1 cellular context compared by ENCODE assay signal in the genomic region with DNA sequence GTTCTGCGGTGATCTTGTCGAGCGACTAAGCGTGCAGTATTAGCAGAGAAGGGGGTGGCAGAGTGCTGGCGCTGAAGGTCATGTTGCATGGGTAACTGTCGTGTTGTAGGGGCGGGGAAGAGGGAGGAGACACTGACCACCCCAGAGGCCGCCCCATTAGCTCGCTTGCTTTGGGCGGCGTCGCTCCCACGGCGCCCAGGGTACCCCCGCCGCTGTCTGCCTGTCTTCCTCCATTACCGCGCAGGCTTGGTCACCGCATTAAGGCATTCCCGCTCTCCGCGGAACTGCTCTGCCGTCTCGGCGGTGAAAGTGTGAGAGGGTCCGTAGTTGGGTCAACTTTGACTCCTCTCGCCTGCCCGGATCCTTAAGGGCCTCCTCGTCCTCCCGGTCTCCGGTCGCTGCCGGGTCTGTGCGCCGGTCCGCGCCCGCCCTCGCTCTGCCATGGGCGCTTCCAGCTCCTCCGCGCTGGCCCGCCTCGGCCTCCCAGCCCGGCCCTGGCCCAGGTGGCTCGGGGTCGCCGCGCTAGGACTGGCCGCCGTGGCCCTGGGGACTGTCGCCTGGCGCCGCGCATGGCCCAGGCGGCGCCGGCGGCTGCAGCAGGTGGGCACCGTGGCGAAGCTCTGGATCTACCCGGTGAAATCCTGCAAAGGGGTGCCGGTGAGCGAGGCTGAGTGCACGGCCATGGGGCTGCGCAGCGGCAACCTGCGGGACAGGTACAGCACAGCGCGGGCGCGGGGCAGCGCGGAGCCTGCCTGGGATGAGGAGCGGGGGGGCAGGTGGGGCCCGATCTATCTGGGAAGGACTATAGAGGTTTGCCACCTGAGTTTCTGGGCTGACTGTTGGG.
A peak's percentile ranks its signal among the peaks of the same experiment; 100 is the strongest.
TF ChIP-seq lines count a peak whose summit lies in the region.

MTARC2 (plus strand) TSS at position 232 of the 844 bp plus-strand sequence; CDS start at position 442, 210 bp downstream.

TF ChIP-seq in HepG2, 621 proteins besides CTCF, POLR2A, EP300 and RAD21 (continued from another document and continues in another):
- TF ChIP-seq, protein P1, sequence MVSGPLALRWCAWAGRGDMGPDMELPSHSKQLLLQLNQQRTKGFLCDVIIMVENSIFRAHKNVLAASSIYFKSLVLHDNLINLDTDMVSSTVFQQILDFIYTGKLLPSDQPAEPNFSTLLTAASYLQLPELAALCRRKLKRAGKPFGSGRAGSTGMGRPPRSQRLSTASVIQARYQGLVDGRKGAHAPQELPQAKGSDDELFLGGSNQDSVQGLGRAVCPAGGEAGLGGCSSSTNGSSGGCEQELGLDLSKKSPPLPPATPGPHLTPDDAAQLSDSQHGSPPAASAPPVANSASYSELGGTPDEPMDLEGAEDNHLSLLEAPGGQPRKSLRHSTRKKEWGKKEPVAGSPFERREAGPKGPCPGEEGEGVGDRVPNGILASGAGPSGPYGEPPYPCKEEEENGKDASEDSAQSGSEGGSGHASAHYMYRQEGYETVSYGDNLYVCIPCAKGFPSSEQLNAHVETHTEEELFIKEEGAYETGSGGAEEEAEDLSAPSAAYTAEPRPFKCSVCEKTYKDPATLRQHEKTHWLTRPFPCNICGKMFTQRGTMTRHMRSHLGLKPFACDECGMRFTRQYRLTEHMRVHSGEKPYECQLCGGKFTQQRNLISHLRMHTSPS (CRISPR knock-in tag; IDR thresholded peaks at IDR 0.05; ENCODE audit: low read depth) = peak; percentile 33; the same call in 1 of the 2 replicates
- TF ChIP-seq, protein P2, sequence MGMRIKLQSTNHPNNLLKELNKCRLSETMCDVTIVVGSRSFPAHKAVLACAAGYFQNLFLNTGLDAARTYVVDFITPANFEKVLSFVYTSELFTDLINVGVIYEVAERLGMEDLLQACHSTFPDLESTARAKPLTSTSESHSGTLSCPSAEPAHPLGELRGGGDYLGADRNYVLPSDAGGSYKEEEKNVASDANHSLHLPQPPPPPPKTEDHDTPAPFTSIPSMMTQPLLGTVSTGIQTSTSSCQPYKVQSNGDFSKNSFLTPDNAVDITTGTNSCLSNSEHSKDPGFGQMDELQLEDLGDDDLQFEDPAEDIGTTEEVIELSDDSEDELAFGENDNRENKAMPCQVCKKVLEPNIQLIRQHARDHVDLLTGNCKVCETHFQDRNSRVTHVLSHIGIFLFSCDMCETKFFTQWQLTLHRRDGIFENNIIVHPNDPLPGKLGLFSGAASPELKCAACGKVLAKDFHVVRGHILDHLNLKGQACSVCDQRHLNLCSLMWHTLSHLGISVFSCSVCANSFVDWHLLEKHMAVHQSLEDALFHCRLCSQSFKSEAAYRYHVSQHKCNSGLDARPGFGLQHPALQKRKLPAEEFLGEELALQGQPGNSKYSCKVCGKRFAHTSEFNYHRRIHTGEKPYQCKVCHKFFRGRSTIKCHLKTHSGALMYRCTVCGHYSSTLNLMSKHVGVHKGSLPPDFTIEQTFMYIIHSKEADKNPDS (CRISPR knock-in tag; IDR thresholded peaks at IDR 0.05) = peak; percentile 31; the same call in 1 of the 2 replicates
- TF ChIP-seq GABPB1 (CRISPR knock-in tag; IDR thresholded peaks at IDR 0.05) = peak; percentile 63; the same call in 1 of the 2 replicates
- no peak for TF ChIP-seq HNF1A (IDR thresholded peaks at IDR 0.05; ENCODE audit: low read depth)
- TF ChIP-seq HNF1A (CRISPR knock-in tag; IDR thresholded peaks at IDR 0.05; ENCODE audit: borderline replicate concordance) = 0 out of 2 replicates have a peak, but pooled peaks have one; percentile 21
- TF ChIP-seq HNF4G (IDR thresholded peaks at IDR 0.05; ENCODE audit: borderline replicate concordance, low read depth, low read length) = peak; percentile 41; the same call in 1 of the 2 replicates
- TF ChIP-seq HNF4G (CRISPR knock-in tag; IDR thresholded peaks at IDR 0.05; ENCODE audit: borderline replicate concordance, low read depth) = no peak; the same call in 1 of the 2 replicates
- TF ChIP-seq, protein P3, sequence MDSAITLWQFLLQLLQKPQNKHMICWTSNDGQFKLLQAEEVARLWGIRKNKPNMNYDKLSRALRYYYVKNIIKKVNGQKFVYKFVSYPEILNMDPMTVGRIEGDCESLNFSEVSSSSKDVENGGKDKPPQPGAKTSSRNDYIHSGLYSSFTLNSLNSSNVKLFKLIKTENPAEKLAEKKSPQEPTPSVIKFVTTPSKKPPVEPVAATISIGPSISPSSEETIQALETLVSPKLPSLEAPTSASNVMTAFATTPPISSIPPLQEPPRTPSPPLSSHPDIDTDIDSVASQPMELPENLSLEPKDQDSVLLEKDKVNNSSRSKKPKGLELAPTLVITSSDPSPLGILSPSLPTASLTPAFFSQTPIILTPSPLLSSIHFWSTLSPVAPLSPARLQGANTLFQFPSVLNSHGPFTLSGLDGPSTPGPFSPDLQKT (CRISPR knock-in tag; IDR thresholded peaks at IDR 0.05; ENCODE audit: borderline replicate concordance) = no peak
- TF ChIP-seq ZBTB38 (CRISPR knock-in tag; IDR thresholded peaks at IDR 0.05) = peak; percentile 50; the same call in 1 of the 2 replicates
- peak; percentile 90 for TF ChIP-seq ZNF747 (CRISPR knock-in tag; IDR thresholded peaks at IDR 0.05; ENCODE audit: borderline replicate concordance)
- peak; percentile 89 for TF ChIP-seq ZNF292 (CRISPR knock-in tag; IDR thresholded peaks at IDR 0.05; ENCODE audit: borderline replicate concordance, low read depth)
- TF ChIP-seq ZNF205 (CRISPR knock-in tag; IDR thresholded peaks at IDR 0.05) = peak; percentile 50; the same call in 1 of the 2 replicates
- TF ChIP-seq ZNF281 (CRISPR knock-in tag; IDR thresholded peaks at IDR 0.05; ENCODE audit: borderline replicate concordance) = peak; percentile 55; the same call in 1 of the 2 replicates
- TF ChIP-seq ZNF501 (CRISPR knock-in tag; IDR thresholded peaks at IDR 0.05) = peak; percentile 59; the same call in 1 of the 2 replicates
- peak; percentile 54; the same call in 1 of the 2 replicates for TF ChIP-seq ZNF260 (CRISPR knock-in tag; IDR thresholded peaks at IDR 0.05; ENCODE audit: borderline replicate concordance, low read depth)
- TF ChIP-seq ZNF121 (CRISPR knock-in tag; IDR thresholded peaks at IDR 0.05) = 0 out of 2 replicates have a peak, but pooled peaks have one; percentile 39
- peak; percentile 72 for TF ChIP-seq ASH2L (IDR thresholded peaks at IDR 0.05; ENCODE audit: insufficient read length, low read depth, low read length)
- no peak for TF ChIP-seq NFAT5 (CRISPR knock-in tag; IDR thresholded peaks at IDR 0.05)
- TF ChIP-seq ZNF737 (CRISPR knock-in tag; IDR thresholded peaks at IDR 0.05; ENCODE audit: borderline replicate concordance) = no peak
- TF ChIP-seq E2F2 (CRISPR knock-in tag; IDR thresholded peaks at IDR 0.05; ENCODE audit: borderline replicate concordance) = no peak
- TF ChIP-seq ZNF160 (CRISPR knock-in tag; IDR thresholded peaks at IDR 0.05) = 0 out of 2 replicates have a peak, but pooled peaks have one; percentile 84
- TF ChIP-seq KDM5B (CRISPR knock-in tag; IDR thresholded peaks at IDR 0.05; ENCODE audit: borderline replicate concordance) = peak; percentile 95
- peak; percentile 88 for TF ChIP-seq ZFX (CRISPR knock-in tag; IDR thresholded peaks at IDR 0.05; ENCODE audit: low read depth)
- no peak for TF ChIP-seq RFX5 (IDR thresholded peaks at IDR 0.05; ENCODE audit: low read depth, low read length)
- no peak for TF ChIP-seq ZNF343 (CRISPR knock-in tag; IDR thresholded peaks at IDR 0.05)
- peak; percentile 58 for TF ChIP-seq ZSCAN21 (CRISPR knock-in tag; IDR thresholded peaks at IDR 0.05; ENCODE audit: borderline replicate concordance)
- peak; percentile 85 for TF ChIP-seq KDM2A (CRISPR knock-in tag; IDR thresholded peaks at IDR 0.05; ENCODE audit: borderline replicate concordance, low read depth)
- TF ChIP-seq ZNF224 (CRISPR knock-in tag; IDR thresholded peaks at IDR 0.05) = no peak
